21 cellular contexts compared by ENCODE assay signal in the genomic region with DNA sequence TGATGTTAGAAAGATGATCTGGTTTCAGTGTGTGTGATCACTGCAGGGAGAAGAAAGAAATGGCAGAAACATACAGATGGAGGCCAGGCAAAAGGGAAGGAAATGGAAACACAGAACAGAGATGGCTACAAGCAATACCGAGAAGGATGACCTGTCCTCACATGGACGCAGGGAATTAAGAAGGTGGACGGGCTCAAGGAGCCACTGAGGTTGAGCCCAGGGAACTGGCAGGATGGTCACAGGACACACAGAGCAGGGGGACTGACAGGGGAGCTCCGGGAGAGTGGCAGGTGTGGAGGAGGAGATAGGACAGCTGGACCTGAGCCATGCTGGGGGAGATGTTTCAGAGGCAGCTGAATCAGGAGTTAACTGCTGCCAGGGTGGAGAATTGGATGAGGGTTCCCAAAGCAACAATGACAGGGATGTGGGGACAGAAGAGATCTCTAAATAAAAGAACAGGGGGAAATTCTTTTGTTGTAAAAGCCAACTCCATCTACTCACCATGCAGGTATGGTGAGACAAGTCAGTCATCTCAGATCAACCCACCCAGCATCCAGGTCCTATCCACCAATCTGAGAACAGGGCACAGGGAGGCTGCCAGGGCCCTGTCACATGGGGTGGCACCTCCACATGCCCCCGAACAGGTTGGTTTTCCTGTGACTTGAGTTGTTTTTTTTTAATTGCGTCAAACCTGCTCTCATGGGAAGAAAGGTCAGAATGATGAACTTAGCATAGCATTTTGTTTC. TPM values are rescaled to one million over a fixed set of nuclear protein-coding genes. Genes with fewer than 3 reads are reported as not detected.
DNase-seq lines count a peak whose midpoint lies in the region; ATAC-seq and TF ChIP-seq lines count a peak whose summit lies in the region.
"Had no signal": no experiment of that assay in that cellular context is flagged by ENCODE, and none has a peak within 500 bp of the region (broad histone marks: within the 10 kb centered on the region; RNA-seq: fewer than 3 reads in every experiment).

No MANE protein-coding gene starts in this region.

- H3K9me3 Mint-ChIP-seq in activated naive CD8-positive, alpha-beta T cell treated with anti-CD3 and anti-CD28 coated beads for 36 hours, result no peaks in the 10 kb centered on the region
- no peaks in the 10 kb centered on the region for H3K9me3 Mint-ChIP-seq in naive thymus-derived CD8-positive, alpha-beta T cell
- H3K9me3 Mint-ChIP-seq: nephron had no signal

- no peaks in the 10 kb centered on the region for H3K9me2 ChIP-seq in MM.1S (replicated peaks; ENCODE audit: insufficient read depth, low read length)
- H3K9me2 ChIP-seq: SK-N-SH had no signal

- H3F3A ChIP-seq in MM.1S (ENCODE audit: insufficient read depth, low read length), result no peaks in the 10 kb centered on the region

- H2AFZ ChIP-seq in MM.1S (ENCODE audit: low read length), result no peak overlapping the region

- POLR2A ChIA-PET in naive thymus-derived CD8-positive, alpha-beta T cell (lab: Charles Lee), result interaction anchor here (0.6 to 2.1 kb wide), 6 partner anchors 8 to 80 kb away, joined by 3 to 6 read pairs (median 3); no protein-coding TSS in a partner anchor

- H3K36me3 ChIP-seq in MM.1S (replicated peaks; ENCODE audit: insufficient read depth, low read length), result no peaks in the 10 kb centered on the region

- H3K79me2 ChIP-seq in MM.1S (ENCODE audit: low read length), result no peaks in the 10 kb centered on the region

- no peaks in the 10 kb centered on the region for H3K9me3 ChIP-seq in MM.1S (replicated peaks; ENCODE audit: insufficient read depth, low read length)
- H3K9me3 ChIP-seq: esophagus squamous epithelium, SK-N-SH, upper lobe of right lung had no signal

- H3K4me3 ChIP-seq in MM.1S (ENCODE audit: low read length), result no peak overlapping the region
- H3K4me3 ChIP-seq: esophagus squamous epithelium, upper lobe of right lung had no signal

- H3K9ac ChIP-seq in MM.1S (ENCODE audit: low read length), result no peak overlapping the region
- H3K9ac ChIP-seq: SK-N-SH had no signal

- peaks cover 29% of the 10 kb centered on the region for H3K4me1 Mint-ChIP-seq in activated naive CD8-positive, alpha-beta T cell treated with anti-CD3 and anti-CD28 coated beads for 36 hours
- peaks cover 25 to 54% (median 46%) of the 10 kb centered on the region in 4 donors for H3K4me1 Mint-ChIP-seq in naive thymus-derived CD8-positive, alpha-beta T cell

- no peaks in the 10 kb centered on the region for H3K27me3 ChIP-seq in MM.1S (replicated peaks; ENCODE audit: insufficient read depth, low read length)
- H3K27me3 ChIP-seq: esophagus squamous epithelium, upper lobe of right lung had no signal

- no peak overlapping the region for H3K4me3 Mint-ChIP-seq in activated naive CD8-positive, alpha-beta T cell treated with anti-CD3 and anti-CD28 coated beads for 36 hours
- peak overlapping the region in 7 of 10 donors; percentile 1 to 56 (median 39) for H3K4me3 Mint-ChIP-seq in naive thymus-derived CD8-positive, alpha-beta T cell
- H3K4me3 Mint-ChIP-seq: nephron had no signal

- peak in 1 of 2 donors; percentile 80 for ATAC-seq in naive thymus-derived CD8-positive, alpha-beta T cell
- ATAC-seq in HG03175 (IDR thresholded peaks at IDR 0.05; ENCODE audit: unreplicated experiment), result no peak
- ATAC-seq: Panc1, upper lobe of right lung had no signal

- H3K4me2 ChIP-seq in MM.1S (ENCODE audit: low read depth, low read length), result no peak overlapping the region
- H3K4me2 ChIP-seq: SK-N-SH had no signal

- no peak for TF ChIP-seq CTCF in MM.1S (IDR thresholded peaks at IDR 0.05; ENCODE audit: low read length)

- peaks cover 19% of the 10 kb centered on the region for H3K4me1 ChIP-seq in MM.1S (ENCODE audit: low read length)

- H3K36me3 Mint-ChIP-seq in activated naive CD8-positive, alpha-beta T cell treated with anti-CD3 and anti-CD28 coated beads for 36 hours, result peaks cover 20% of the 10 kb centered on the region
- peaks cover 5 to 24% (median 8%) of the 10 kb centered on the region in 3 donors for H3K36me3 Mint-ChIP-seq in naive thymus-derived CD8-positive, alpha-beta T cell

- H3K27ac Mint-ChIP-seq in activated naive CD8-positive, alpha-beta T cell treated with anti-CD3 and anti-CD28 coated beads for 36 hours, result peak overlapping the region; percentile 62
- H3K27ac Mint-ChIP-seq in naive thymus-derived CD8-positive, alpha-beta T cell, result peak overlapping the region; percentile 11 to 93 (median 79)

- DNase-seq in NCI-H2171 treated with DMSO at 0.1 percent for 48 hours (lab: John Stamatoyannopoulos, UW) (peak; percentile 56), NCI-H2171 (lab: John Stamatoyannopoulos, UW) (no peak), MM.1S (peak; percentile 11), medulla oblongata (ENCODE audit: extremely low spot score) (no peak), activated gamma-delta T cell (lab: John Stamatoyannopoulos, UW) (no peak)
- no peak for DNase-seq in activated naive CD8-positive, alpha-beta T cell treated with anti-CD3 and anti-CD28 coated beads for 36 hours
- peak in 1 of 10 donors; percentile 19 for DNase-seq in naive thymus-derived CD8-positive, alpha-beta T cell
- DNase-seq: activated gamma-delta T cell treated with Interleukin-2 at 50 U/mL for 16 hours; DMS79; esophagus squamous epithelium; H7; KBM-7; NCI-H1092; NCI-H82; SK-N-SH; stimulated activated naive CD4-positive, alpha-beta T cell; upper lobe of right lung had no signal

- H4K20me1 ChIP-seq in MM.1S (ENCODE audit: insufficient read depth, low read length), result no peaks in the 10 kb centered on the region

- no peaks in the 10 kb centered on the region for H3K27me3 Mint-ChIP-seq in activated naive CD8-positive, alpha-beta T cell treated with anti-CD3 and anti-CD28 coated beads for 36 hours
- H3K27me3 Mint-ChIP-seq in naive thymus-derived CD8-positive, alpha-beta T cell, result no peaks in the 10 kb centered on the region

- no peak overlapping the region for H3K27ac ChIP-seq in MM.1S (ENCODE audit: low read length)
- H3K27ac ChIP-seq: esophagus squamous epithelium, HL-60, upper lobe of right lung had no signal

RNA-seq across cellular contexts. Expression of a gene that starts 26.3 kb away (rescaled TPM):
- total RNA-seq in activated naive CD8-positive, alpha-beta T cell treated with anti-CD3 and anti-CD28 coated beads for 36 hours, result 10 to 100 TPM; 11.2 to 12.3 TPM
- total RNA-seq in naive thymus-derived CD8-positive, alpha-beta T cell, result 10 to 100 TPM; 65.0 to 71.9 TPM
- 10 to 100 TPM; 16.1 to 25.4 (median 20.0) TPM for polyA plus RNA-seq in naive thymus-derived CD8-positive, alpha-beta T cell

RNA-seq across cellular contexts. Expression of a gene that starts 31.7 kb away (rescaled TPM):
- total RNA-seq in activated naive CD8-positive, alpha-beta T cell treated with anti-CD3 and anti-CD28 coated beads for 36 hours, result under 1 TPM; 0.14 to 0.16 TPM
- 1 to 10 TPM; 2.9 to 3.1 TPM for total RNA-seq in naive thymus-derived CD8-positive, alpha-beta T cell
- polyA plus RNA-seq in naive thymus-derived CD8-positive, alpha-beta T cell, result under 1 TPM; 0.07 to 0.51 (median 0.10) TPM

RNA-seq across cellular contexts. Expression of a gene that starts 38.1 kb away (rescaled TPM):
- 10 to 100 TPM; 91.1 to 91.8 TPM for total RNA-seq in activated naive CD8-positive, alpha-beta T cell treated with anti-CD3 and anti-CD28 coated beads for 36 hours
- 100 to 1,000 TPM; 308 to 327 TPM for total RNA-seq in naive thymus-derived CD8-positive, alpha-beta T cell
- polyA plus RNA-seq in naive thymus-derived CD8-positive, alpha-beta T cell, result 10 to 100 TPM; 25.4 to 85.2 (median 38.2) TPM

Comparison
In these comparisons a context has a peak if more than half of its experiments do, and no peak if none do; other contexts are left out.
1. DNase-seq: peak in NCI-H2171 treated with DMSO at 0.1 percent for 48 hours (single experiment) and MM.1S (single experiment); none in NCI-H2171 (single experiment), activated naive CD8-positive, alpha-beta T cell treated with anti-CD3 and anti-CD28 coated beads for 36 hours (single experiment), medulla oblongata (single experiment) and activated gamma-delta T cell (single experiment).
2. RNA of a gene that starts 26.3 kb away (total RNA-seq): 65.0 to 71.9 TPM in naive thymus-derived CD8-positive, alpha-beta T cell; 11.2 to 12.3 TPM in activated naive CD8-positive, alpha-beta T cell treated with anti-CD3 and anti-CD28 coated beads for 36 hours; every median in the first group is over 4 times any median in the second.